Comparison of ENCODE assay signal across 13 cellular contexts in genomic region chr10:128526793-128527375, GRCh38.
A peak's percentile ranks its signal among the peaks of the same experiment; 100 is the strongest.
DNase-seq lines count a peak whose midpoint lies in the region; ATAC-seq and TF ChIP-seq lines count a peak whose summit lies in the region.
"Had no signal": no experiment of that assay in that cellular context is flagged by ENCODE, and none has a peak within 500 bp of the region (broad histone marks: within the 10 kb centered on the region; RNA-seq: fewer than 3 reads in every experiment).

No MANE protein-coding gene starts in this region.

- ATAC-seq in GM18520 (IDR thresholded peaks at IDR 0.05; ENCODE audit: unreplicated experiment) = no peak

- TF ChIP-seq CTCF in neural progenitor cell (IDR thresholded peaks at IDR 0.05) = no peak

- peaks cover 7% of the 10 kb centered on the region for H3K4me1 ChIP-seq in neural progenitor cell

- H3K4me3 ChIP-seq in neural progenitor cell = no peak overlapping the region

- H3F3A ChIP-seq in neural progenitor cell (ENCODE audit: low read depth) = no peaks in the 10 kb centered on the region

- no peaks in the 10 kb centered on the region for H3K9me3 ChIP-seq in neural progenitor cell (ENCODE audit: low read depth)
- H3K9me3 ChIP-seq: sigmoid colon had no signal

- H3K9me3 Mint-ChIP-seq in neural progenitor cell = no peaks in the 10 kb centered on the region
- H3K9me3 Mint-ChIP-seq: activated naive CD8-positive, alpha-beta T cell treated with anti-CD3 and anti-CD28 coated beads, Interleukin-2, amount 10 ng/mL, durations not matched to agents 7 days and 5 days had no signal

- no peak overlapping the region for H3K4me3 Mint-ChIP-seq in neural progenitor cell
- H3K4me3 Mint-ChIP-seq: activated naive CD8-positive, alpha-beta T cell treated with anti-CD3 and anti-CD28 coated beads, Interleukin-2, amount 10 ng/mL, durations not matched to agents 7 days and 5 days; CD4-positive, alpha-beta memory T cell; IgD-negative memory B cell had no signal

- no peak overlapping the region for H3K27ac ChIP-seq in neural progenitor cell
- H3K27ac ChIP-seq: sigmoid colon had no signal

- H3K27ac Mint-ChIP-seq in neural progenitor cell = peak overlapping the region; percentile 81
- H3K27ac Mint-ChIP-seq: activated naive CD8-positive, alpha-beta T cell treated with anti-CD3 and anti-CD28 coated beads, Interleukin-2, amount 10 ng/mL, durations not matched to agents 7 days and 5 days; CD4-positive, alpha-beta memory T cell; IgD-negative memory B cell had no signal

- H3K9ac ChIP-seq in neural progenitor cell = no peak overlapping the region

- no peaks in the 10 kb centered on the region for H3K36me3 ChIP-seq in neural progenitor cell
- H3K36me3 ChIP-seq: sigmoid colon had no signal

- H3K4me1 Mint-ChIP-seq in neural progenitor cell = peaks cover 34% of the 10 kb centered on the region
- H3K4me1 Mint-ChIP-seq: activated naive CD8-positive, alpha-beta T cell treated with anti-CD3 and anti-CD28 coated beads, Interleukin-2, amount 10 ng/mL, durations not matched to agents 7 days and 5 days; CD4-positive, alpha-beta memory T cell had no signal

- DNase-seq in Daoy (ENCODE audit: low read depth) (peak; percentile 73), NCI-H1694 treated with DMSO at 0.1 percent for 48 hours (lab: John Stamatoyannopoulos, UW) (peak; percentile 52), cerebellar cortex (ENCODE audit: low spot score) (peak; percentile 4), neural progenitor cell (ENCODE audit: low spot score) (no peak), mucosa of gallbladder (ENCODE audit: low spot score) (no peak)
- DNase-seq in activated effector memory CD4-positive, alpha-beta T cell treated with anti-CD3 and anti-CD28 coated beads, Interleukin-2, amount 50 U/mL, for 16 hours = no peak
- DNase-seq: activated CD8-positive, alpha-beta memory T cell treated with anti-CD3 and anti-CD28 coated beads for 24 hours; activated naive CD8-positive, alpha-beta T cell treated with anti-CD3 and anti-CD28 coated beads, Interleukin-2, amount 10 ng/mL, durations not matched to agents 7 days and 5 days; CD4-positive, alpha-beta memory T cell; NCI-H2107; sigmoid colon had no signal

- no peaks in the 10 kb centered on the region for H3K27me3 Mint-ChIP-seq in neural progenitor cell (ENCODE audit: insufficient read depth, low read depth)
- H3K27me3 Mint-ChIP-seq: activated naive CD8-positive, alpha-beta T cell treated with anti-CD3 and anti-CD28 coated beads, Interleukin-2, amount 10 ng/mL, durations not matched to agents 7 days and 5 days had no signal

- no peaks in the 10 kb centered on the region for H4K20me1 ChIP-seq in neural progenitor cell (ENCODE audit: low read depth)

- no peak overlapping the region for H3K4me2 ChIP-seq in neural progenitor cell

- no peaks in the 10 kb centered on the region for H3K79me2 ChIP-seq in neural progenitor cell (ENCODE audit: low read depth)

- no peaks in the 10 kb centered on the region for H3K36me3 Mint-ChIP-seq in neural progenitor cell
- H3K36me3 Mint-ChIP-seq: activated naive CD8-positive, alpha-beta T cell treated with anti-CD3 and anti-CD28 coated beads, Interleukin-2, amount 10 ng/mL, durations not matched to agents 7 days and 5 days; CD4-positive, alpha-beta memory T cell had no signal

- H2AFZ ChIP-seq in neural progenitor cell (replicated peaks) = no peak overlapping the region

- H3K27me3 ChIP-seq in neural progenitor cell = no peaks in the 10 kb centered on the region
- H3K27me3 ChIP-seq: sigmoid colon had no signal

Comparison
In these comparisons a context has a peak if more than half of its experiments do, and no peak if none do; other contexts are left out.
1. DNase-seq: peak in Daoy (single experiment), NCI-H1694 treated with DMSO at 0.1 percent for 48 hours (single experiment) and cerebellar cortex (single experiment); none in neural progenitor cell (single experiment), mucosa of gallbladder (single experiment) and activated effector memory CD4-positive, alpha-beta T cell treated with anti-CD3 and anti-CD28 coated beads, Interleukin-2, amount 50 U/mL, for 16 hours (single experiment).